ENCODE assay signal across 18 cellular contexts in genomic region chr7:151724250-151724915, GRCh38.
DNase-seq lines count a peak whose midpoint lies in the region; ATAC-seq, FAIRE-seq and TF ChIP-seq lines count a peak whose summit lies in the region.
"Had no signal": no experiment of that assay in that cellular context is flagged by ENCODE, and none has a peak within 500 bp of the region (broad histone marks: within the 10 kb centered on the region; RNA-seq: fewer than 3 reads in every experiment).

No MANE protein-coding gene starts in this region.

- H4K20me1 ChIP-seq in astrocyte (ENCODE audit: insufficient read depth, low read length) = no peaks in the 10 kb centered on the region
- no peaks in the 10 kb centered on the region for H4K20me1 ChIP-seq in neural cell (ENCODE audit: insufficient read depth)

- H3K27ac Mint-ChIP-seq in astrocyte (ENCODE audit: unreplicated experiment) = no peak overlapping the region

- H3K27me3 ChIP-seq in heart right ventricle = no peaks in the 10 kb centered on the region
- H3K27me3 ChIP-seq in astrocyte (ENCODE audit: insufficient read depth, low read length) = no peaks in the 10 kb centered on the region
- no peaks in the 10 kb centered on the region for H3K27me3 ChIP-seq in neural cell (ENCODE audit: insufficient read depth, low read depth, low read length)

- H3K9me2 ChIP-seq in neural cell (ENCODE audit: insufficient read depth, low read length) = no peaks in the 10 kb centered on the region

- no peak for TF ChIP-seq RAD21 in neural cell (conservative IDR thresholded peaks at IDR 0.05)

- ATAC-seq in heart right ventricle (no peak), left ventricle myocardium superior (no peak), HG03045 (IDR thresholded peaks at IDR 0.05; ENCODE audit: unreplicated experiment) (no peak)
- ATAC-seq: K562 had no signal

- H2AFZ ChIP-seq in astrocyte (ENCODE audit: low read depth, low read length) (no peak overlapping the region), neural cell (ENCODE audit: low read depth, low read length) (no peak overlapping the region)

- H3K4me3 Mint-ChIP-seq in astrocyte (ENCODE audit: unreplicated experiment) = peak overlapping the region; percentile 34

- H3F3A ChIP-seq in neural cell (ENCODE audit: insufficient read depth, low read length, poor library complexity, severe bottlenecking) = no peaks in the 10 kb centered on the region

- H3K9me3 ChIP-seq in heart right ventricle (no peaks in the 10 kb centered on the region), astrocyte (ENCODE audit: insufficient read depth, low read depth, low read length) (no peaks in the 10 kb centered on the region), neural cell (ENCODE audit: low read length) (no peaks in the 10 kb centered on the region)

- H3K9me3 Mint-ChIP-seq in astrocyte (ENCODE audit: unreplicated experiment) = peaks cover 2% of the 10 kb centered on the region

- TF ChIP-seq EP300 in neural cell (conservative IDR thresholded peaks at IDR 0.05; ENCODE audit: poor library complexity, severe bottlenecking) = no peak

- no peaks in the 10 kb centered on the region for H3K36me3 Mint-ChIP-seq in astrocyte (ENCODE audit: low read depth, unreplicated experiment)

- TF ChIP-seq CTCF in heart right ventricle (IDR thresholded peaks at IDR 0.05) (no peak), astrocyte (IDR thresholded peaks at IDR 0.05; ENCODE audit: insufficient read depth, low read depth, low read length) (no peak), neural cell (IDR thresholded peaks at IDR 0.05; ENCODE audit: poor library complexity, severe bottlenecking) (no peak)

- WGBS in heart right ventricle, 2 donors = 89 to 94% methylated on average over 28 to 29 of the region's 29 CpGs

- H3K79me2 ChIP-seq in astrocyte (ENCODE audit: insufficient read depth, low read length) (no peaks in the 10 kb centered on the region), neural cell (replicated peaks; ENCODE audit: insufficient read depth, low read length) (no peaks in the 10 kb centered on the region)

- H3K9ac ChIP-seq in astrocyte (ENCODE audit: low read length) = no peak overlapping the region
- H3K9ac ChIP-seq in neural cell (ENCODE audit: low read length) = peak overlapping the region; percentile 70

- peaks cover 16 to 84% (median 62%) of the 10 kb centered on the region in 9 donors for H3K4me1 ChIP-seq in heart right ventricle
- H3K4me1 ChIP-seq in astrocyte (ENCODE audit: insufficient read depth, low read length) = peaks cover 22% of the 10 kb centered on the region

- peaks cover 27% of the 10 kb centered on the region for H3K27me3 Mint-ChIP-seq in astrocyte (ENCODE audit: low read depth, unreplicated experiment)

- DNase-seq in heart right ventricle = no peak
- no peak for DNase-seq in left ventricle myocardium superior
- DNase-seq in astrocyte (ENCODE audit: low read depth) = no peak
- no peak for DNase-seq in activated naive CD4-positive, alpha-beta T cell treated with Interleukin-2 at 50 U/mL for 16 hours
- no peak for DNase-seq in NCI-H2107 treated with DMSO at 0.1 percent for 48 hours (lab: John Stamatoyannopoulos, UW; ENCODE audit: unreplicated experiment)
- no peak for DNase-seq in NCI-H1105 (lab: John Stamatoyannopoulos, UW)
- DNase-seq: AML-193, DMS79, NCI-H1092, NCI-H1436 treated with DMSO at 0.1 percent for 48 hours, NCI-H1930, NCI-H345, NCI-H524, SHP77 had no signal

- intact Hi-C loops in heart right ventricle (cut with DNase I) (no loop called here), left ventricle myocardium superior (cut with micrococcal nuclease) (no loop called here)

- H3K4me2 ChIP-seq in astrocyte (ENCODE audit: low read length) (no peak overlapping the region), neural cell (ENCODE audit: low read length) (no peak overlapping the region)

- H3K27ac ChIP-seq in heart right ventricle (peak overlapping the region in 7 of 10 donors; percentile 29 to 88 (median 50)), astrocyte (ENCODE audit: low read depth, low read length) (no peak overlapping the region), neural cell (ENCODE audit: low read length) (peak overlapping the region; percentile 98)

- no peak for FAIRE-seq in astrocyte (lab: Jason Lieb, UNC)
- FAIRE-seq: H54, K562 had no signal

- H3K4me1 Mint-ChIP-seq in astrocyte (ENCODE audit: low read depth, unreplicated experiment) = peaks cover 18% of the 10 kb centered on the region

- H3K36me3 ChIP-seq in heart right ventricle (no peaks in the 10 kb centered on the region), astrocyte (ENCODE audit: insufficient read depth, low read length) (no peaks in the 10 kb centered on the region), neural cell (ENCODE audit: insufficient read depth, low read length) (no peaks in the 10 kb centered on the region)

- H3K4me3 ChIP-seq in heart right ventricle (no peak overlapping the region), astrocyte (ENCODE audit: insufficient read depth, low read depth, low read length) (no peak overlapping the region), neural cell (ENCODE audit: low read length) (peak overlapping the region; percentile 51)
- H3K4me3 ChIP-seq: K562 had no signal

TF ChIP-seq in neural cell, 6 proteins besides CTCF, POLR2A, EP300 and RAD21:
- no peak for TF ChIP-seq POLR2AphosphoS5 (IDR thresholded peaks at IDR 0.05)
- TF ChIP-seq TAF1 (IDR thresholded peaks at IDR 0.05; ENCODE audit: low read depth) = no peak
- TF ChIP-seq SMC3 (conservative IDR thresholded peaks at IDR 0.05; ENCODE audit: poor library complexity) = no peak
- no peak for TF ChIP-seq MXI1 (conservative IDR thresholded peaks at IDR 0.05; ENCODE audit: poor library complexity, severe bottlenecking)
- no peak for TF ChIP-seq REST (IDR thresholded peaks at IDR 0.05; ENCODE audit: borderline replicate concordance)
- TF ChIP-seq EZH2 (IDR thresholded peaks at IDR 0.05; ENCODE audit: borderline replicate concordance, insufficient read depth, low read length, poor library complexity, severe bottlenecking) = no peak
